13 cellular contexts compared by ENCODE assay signal in the genomic region with DNA sequence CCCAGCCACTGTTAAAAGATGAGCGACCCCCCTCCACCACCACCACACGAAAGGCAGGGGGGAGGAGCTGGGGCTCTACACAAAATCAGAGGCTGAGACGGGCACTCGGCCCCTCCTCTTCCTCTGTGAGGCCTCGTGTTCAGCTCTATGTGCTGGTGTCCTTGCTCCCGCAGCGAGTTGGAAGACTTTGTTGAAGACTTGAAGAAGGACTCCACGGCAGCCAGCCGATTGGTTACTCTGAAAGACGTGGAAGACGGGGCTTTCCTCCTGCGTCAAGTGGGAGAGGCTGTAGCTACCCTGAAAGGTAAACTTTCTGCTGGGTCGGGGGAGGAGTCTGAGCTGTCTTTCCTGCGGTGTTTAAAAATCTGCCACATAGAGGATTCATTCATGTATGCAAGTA.
DNase-seq lines count a peak whose midpoint lies in the region; ATAC-seq and TF ChIP-seq lines count a peak whose summit lies in the region.
"Had no signal": no experiment of that assay in that cellular context is flagged by ENCODE, and none has a peak within 500 bp of the region (broad histone marks: within the 10 kb centered on the region; RNA-seq: fewer than 3 reads in every experiment).

No MANE protein-coding gene starts in this region.

- no peak overlapping the region for H2BK15ac ChIP-seq in IMR-90 (ENCODE audit: low read depth, low read length)

- peak; percentile 47 for DNase-seq in DMS114 treated with DMSO at 0.1 percent for 48 hours (lab: John Stamatoyannopoulos, UW; ENCODE audit: unreplicated experiment)
- DNase-seq in IMR-90: peak; percentile 5
- DNase-seq in activated T-cell treated with anti-CD3 and anti-CD28 coated beads, Interleukin-2, amount 50 U/mL, for 1 hour: peak; percentile 34
- peak in 8 of 9 donors; percentile 5 to 76 (median 54) for DNase-seq in naive thymus-derived CD4-positive, alpha-beta T cell
- no peak for DNase-seq in uterus
- DNase-seq: NCI-H345, SW 1271, upper lobe of left lung had no signal

- no peak for TF ChIP-seq CTCF in IMR-90 (conservative IDR thresholded peaks at IDR 0.05; ENCODE audit: low read depth, low read length)
- no peak for TF ChIP-seq CTCF in uterus (IDR thresholded peaks at IDR 0.05)

- dilution Hi-C loops in IMR-90 (cut with HindIII; ENCODE audit: low sequenced_read_pairs, unreplicated experiment): no loop called here

- H3K27ac Mint-ChIP-seq in naive thymus-derived CD4-positive, alpha-beta T cell: peak overlapping the region in 7 of 9 donors; percentile 8 to 90 (median 76)

- H2AFZ ChIP-seq in IMR-90 (replicated peaks; ENCODE audit: low read length, poor library complexity): no peak overlapping the region

- TF ChIP-seq RAD21 in IMR-90 (IDR thresholded peaks at IDR 0.05; ENCODE audit: low read length): no peak

- H3K4me1 ChIP-seq in IMR-90 (ENCODE audit: control insufficient read depth, insufficient read depth, low read length) (no peaks in the 10 kb centered on the region; the same call in 1 of the 2 replicates), uterus (no peaks in the 10 kb centered on the region)
- no peaks in the 10 kb centered on the region for H3K4me1 ChIP-seq in naive thymus-derived CD4-positive, alpha-beta T cell (ENCODE audit: control insufficient read depth in 2 of 2, insufficient read depth in 2 of 2, low read length in 2 of 2)
- H3K4me1 ChIP-seq: HAP-1 had no signal

- H3K23ac ChIP-seq in IMR-90 (ENCODE audit: low read depth, low read length): no peak overlapping the region

- no peak overlapping the region for H2AK9ac ChIP-seq in IMR-90 (replicated peaks; ENCODE audit: low read depth, low read length, poor library complexity)

- H3K27me3 ChIP-seq in IMR-90 (ENCODE audit: control insufficient read depth, insufficient read depth, low read length) (no peaks in the 10 kb centered on the region), uterus (no peaks in the 10 kb centered on the region)
- no peaks in the 10 kb centered on the region for H3K27me3 ChIP-seq in naive thymus-derived CD4-positive, alpha-beta T cell (ENCODE audit: control insufficient read depth in 2 of 2, insufficient read depth in 2 of 2, low read length in 2 of 2)
- H3K27me3 ChIP-seq: upper lobe of left lung had no signal

- no peak overlapping the region for H2BK120ac ChIP-seq in IMR-90 (ENCODE audit: low read depth, low read length)

- no peak overlapping the region for H3K56ac ChIP-seq in IMR-90 (ENCODE audit: extremely low read depth, insufficient read depth, low read length)

- H4K91ac ChIP-seq in IMR-90 (ENCODE audit: insufficient read depth, low read depth, low read length): no peak overlapping the region

- in situ Hi-C loops in IMR-90 (cut with MboI; ENCODE audit: low sequenced_read_pairs): loop anchor here (5.0 to 25.0 kb wide), 5 partner anchors 325 to 1358 kb away; no protein-coding TSS in a partner anchor

- H2AK5ac ChIP-seq in IMR-90 (ENCODE audit: low read depth, low read length): no peak overlapping the region

- peaks cover 0 to 13% (median 0%) of the 10 kb centered on the region in 5 donors for H3K27me3 Mint-ChIP-seq in naive thymus-derived CD4-positive, alpha-beta T cell

- no peak overlapping the region for H3K18ac ChIP-seq in IMR-90 (ENCODE audit: low read depth, low read length)

- POLR2A ChIA-PET in IMR-90 (lab: Charles Lee; ENCODE audit: unreplicated experiment): interaction anchor here (0.5 kb wide), 1 partner anchor 29 kb away, joined by 6 read pairs; no protein-coding TSS in a partner anchor
- POLR2A ChIA-PET in naive thymus-derived CD4-positive, alpha-beta T cell (lab: Charles Lee): no interaction called here

- no peaks in the 10 kb centered on the region for H3K9me3 ChIP-seq in IMR-90 (ENCODE audit: control insufficient read depth, insufficient read depth, low read length)
- no peaks in the 10 kb centered on the region for H3K9me3 ChIP-seq in naive thymus-derived CD4-positive, alpha-beta T cell (ENCODE audit: control insufficient read depth in 2 of 3, low read length in 3 of 3)
- H3K9me3 ChIP-seq in uterus: no peaks in the 10 kb centered on the region
- H3K9me3 ChIP-seq: HAP-1, upper lobe of left lung had no signal

- H3K4me3 Mint-ChIP-seq in naive thymus-derived CD4-positive, alpha-beta T cell: peak overlapping the region; percentile 53 to 84 (median 77)

- peaks cover 0 to 3% (median 0%) of the 10 kb centered on the region in 11 donors for H3K9me3 Mint-ChIP-seq in naive thymus-derived CD4-positive, alpha-beta T cell

- no peak overlapping the region for H4K8ac ChIP-seq in IMR-90 (ENCODE audit: low read depth in 2 of 2, low read length in 2 of 2)

- H3K4me3 ChIP-seq in IMR-90 (ENCODE audit: insufficient read depth, low read depth, low read length) (no peak overlapping the region), uterus (no peak overlapping the region)
- peak overlapping the region; percentile 38 for H3K4me3 ChIP-seq in naive thymus-derived CD4-positive, alpha-beta T cell (ENCODE audit: low read length)
- H3K4me3 ChIP-seq: HAP-1, skin epidermis, upper lobe of left lung had no signal

- H3K14ac ChIP-seq in IMR-90 (replicated peaks; ENCODE audit: low read depth, low read length): no peak overlapping the region

- no peaks in the 10 kb centered on the region for H4K20me1 ChIP-seq in IMR-90 (ENCODE audit: insufficient read depth, low read length)

- ATAC-seq in IMR-90 (ENCODE audit: low read depth): no peak
- ATAC-seq in naive thymus-derived CD4-positive, alpha-beta T cell: peak; percentile 89
- ATAC-seq in GM18520 (IDR thresholded peaks at IDR 0.05; ENCODE audit: unreplicated experiment): no peak
- no peak for ATAC-seq in GM21381 (IDR thresholded peaks at IDR 0.05; ENCODE audit: unreplicated experiment)
- ATAC-seq in HG02759 (IDR thresholded peaks at IDR 0.05; ENCODE audit: unreplicated experiment): no peak

- no peak overlapping the region for H3K9ac ChIP-seq in IMR-90 (ENCODE audit: low read depth, low read length)

- H3K9me1 ChIP-seq in IMR-90 (ENCODE audit: insufficient read depth, low read length): no peaks in the 10 kb centered on the region

- H3K4ac ChIP-seq in IMR-90 (ENCODE audit: low read depth, low read length): no peak overlapping the region

- H4K5ac ChIP-seq in IMR-90 (ENCODE audit: low read depth, low read length): no peak overlapping the region

- H3K4me2 ChIP-seq in IMR-90 (ENCODE audit: low read depth, low read length): no peak overlapping the region

- 31% methylated on average over 5 of the region's 14 CpGs; no CpG with 5 or more reads in 1 of the 2 experiments for WGBS in IMR-90 (ENCODE audit: extremely low coverage in 2 of 2, insufficient read length in 1 of 2), 2 experiments

- CTCF ChIA-PET in IMR-90 (lab: Yijun Ruan, JAX): interaction anchor here (0.8 to 2.6 kb wide), 5 partner anchors 8 to 526 kb away, joined by 3 to 20 read pairs (median 3); no protein-coding TSS in a partner anchor
- CTCF ChIA-PET in naive thymus-derived CD4-positive, alpha-beta T cell (lab: Charles Lee): interaction anchor here (1.0 to 1.3 kb wide), 2 partner anchors 15 to 97 kb away, joined by 3 to 4 read pairs; no protein-coding TSS in a partner anchor

- H3K36me3 ChIP-seq in IMR-90 (ENCODE audit: control insufficient read depth, insufficient read depth, low read length) (peaks cover 13% of the 10 kb centered on the region), uterus (no peaks in the 10 kb centered on the region)
- no peaks in the 10 kb centered on the region for H3K36me3 ChIP-seq in naive thymus-derived CD4-positive, alpha-beta T cell (ENCODE audit: control insufficient read depth in 2 of 3, insufficient read depth in 3 of 3, low read length in 3 of 3)
- H3K36me3 ChIP-seq: HAP-1 had no signal

- intact Hi-C loops in IMR-90 (cut with micrococcal nuclease): loop anchor here (1.0 to 5.0 kb wide), 4 partner anchors 159 to 1362 kb away; no protein-coding TSS in a partner anchor
- intact Hi-C loops in naive thymus-derived CD4-positive, alpha-beta T cell (cut with micrococcal nuclease): loop anchor here in 1 of 2 donors (1.0 to 5.0 kb wide), 3 partner anchors 323 to 1361 kb away; no protein-coding TSS in a partner anchor
- intact Hi-C loops in uterus (cut with DNase I; ENCODE audit: low total_unique reads): no loop called here

- no peak overlapping the region for H3K27ac ChIP-seq in IMR-90 (ENCODE audit: insufficient read depth, low read length)
- H3K27ac ChIP-seq in naive thymus-derived CD4-positive, alpha-beta T cell (ENCODE audit: low read depth, low read length): peak overlapping the region; percentile 24
- H3K27ac ChIP-seq in uterus: no peak overlapping the region
- H3K27ac ChIP-seq: skin epidermis had no signal

- no peak overlapping the region for H2BK20ac ChIP-seq in IMR-90 (ENCODE audit: low read depth, low read length)

- TF ChIP-seq POLR2A in IMR-90 (IDR thresholded peaks at IDR 0.05; ENCODE audit: low read depth, low read length): no peak
- TF ChIP-seq POLR2A in uterus (IDR thresholded peaks at IDR 0.05): no peak

- no peak overlapping the region for H2BK5ac ChIP-seq in IMR-90 (ENCODE audit: low read depth, low read length, poor library complexity, severe bottlenecking)

- no peaks in the 10 kb centered on the region for H3K36me3 Mint-ChIP-seq in naive thymus-derived CD4-positive, alpha-beta T cell

- no peaks in the 10 kb centered on the region for H3K79me1 ChIP-seq in IMR-90 (ENCODE audit: low read depth in 1 of 2, low read length in 2 of 2)

- H3K4me1 Mint-ChIP-seq in naive thymus-derived CD4-positive, alpha-beta T cell: peaks cover 6 to 16% (median 14%) of the 10 kb centered on the region in 7 donors

- no TSS peak for BruUV-seq in IMR-90 (replicated peaks; lab: Mats Ljungman, UMichigan)

TF ChIP-seq in IMR-90, 13 proteins besides CTCF, POLR2A, EP300 and RAD21:
- TF ChIP-seq MAZ (IDR thresholded peaks at IDR 0.05; ENCODE audit: borderline replicate concordance, low read depth, low read length) (no peak), MAFK (IDR thresholded peaks at IDR 0.05; ENCODE audit: low read depth, low read length) (no peak), NFE2L2 (IDR thresholded peaks at IDR 0.05; ENCODE audit: low read depth, low read length) (no peak), CHD1 (IDR thresholded peaks at IDR 0.05; ENCODE audit: low read depth, low read length) (no peak), SMC3 (IDR thresholded peaks at IDR 0.05; ENCODE audit: low read depth, low read length) (no peak), BHLHE40 (IDR thresholded peaks at IDR 0.05; ENCODE audit: low read depth, low read length) (no peak), CEBPB (IDR thresholded peaks at IDR 0.05; ENCODE audit: low read depth, low read length) (no peak), FOS (IDR thresholded peaks at IDR 0.05; ENCODE audit: low read depth, low read length) (no peak)
TF ChIP-seq in IMR-90: peak in this region for 0.

Comparison
In these comparisons a context has a peak if more than half of its experiments do, and no peak if none do; other contexts are left out.
1. DNase-seq: peak in DMS114 treated with DMSO at 0.1 percent for 48 hours (single experiment), IMR-90 (single experiment), activated T-cell treated with anti-CD3 and anti-CD28 coated beads, Interleukin-2, amount 50 U/mL, for 1 hour (single experiment) and naive thymus-derived CD4-positive, alpha-beta T cell (8 of 9); none in uterus (0 of 2).